ENCODE assay signal across 8 cellular contexts in the genomic region with DNA sequence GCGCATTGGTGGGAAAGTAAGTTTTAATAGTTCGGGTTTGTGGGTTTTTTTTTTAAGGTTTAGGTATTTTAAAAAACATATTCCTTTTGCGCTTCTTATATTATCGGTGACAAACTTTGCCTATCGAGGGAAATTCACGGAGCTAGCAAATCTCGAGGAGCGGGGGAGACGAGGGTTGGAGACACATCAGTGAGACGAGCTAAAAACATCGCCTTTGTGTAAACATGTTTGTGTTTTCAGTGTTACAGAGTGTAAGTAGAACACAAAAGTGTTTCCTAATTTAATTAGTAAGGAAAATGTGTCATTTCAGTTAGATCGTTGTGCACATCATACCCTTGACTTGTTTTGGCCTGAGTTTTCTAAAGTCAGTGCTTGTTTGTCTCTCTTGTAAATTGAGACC. TPM values are rescaled to one million over a fixed set of nuclear protein-coding genes. Genes with fewer than 3 reads are reported as not detected.
DNase-seq lines count a peak whose midpoint lies in the region; ATAC-seq and TF ChIP-seq lines count a peak whose summit lies in the region.

No MANE protein-coding gene starts in this region.

- H3K9ac ChIP-seq in BLaER1 treated with 17β-estradiol and CSF1 and Interleukin-3, amounts not matched to agents 10 nM and 100 nM, result peak overlapping the region; percentile 98 to 100 (median 99)

- no peaks in the 10 kb centered on the region for H3K9me3 ChIP-seq in BLaER1 treated with 17β-estradiol and CSF1 and Interleukin-3, amounts not matched to agents 10 nM and 100 nM (replicated peaks in 1 of 11)

- peaks cover 27 to 28% of the 10 kb centered on the region in 2 donors for H3K4me1 Mint-ChIP-seq in natural killer cell treated with Interleukin-12 subunit alpha and Interleukin-12 subunit beta and Interleukin-15 and Interleukin-18, amount 100 ng/mL, for 72 hours (ENCODE audit: low read depth in 2 of 2)

- H3K4me2 ChIP-seq in BLaER1 treated with 17β-estradiol and CSF1 and Interleukin-3, amounts not matched to agents 10 nM and 100 nM, result peak overlapping the region; percentile 78 to 96 (median 92)

- H3K27me3 Mint-ChIP-seq in natural killer cell treated with Interleukin-12 subunit alpha and Interleukin-12 subunit beta and Interleukin-15 and Interleukin-18, amount 100 ng/mL, for 72 hours, result peaks cover 3 to 5% of the 10 kb centered on the region in 2 donors

- peaks cover 38 to 57% (median 51%) of the 10 kb centered on the region in 11 experiments; a peak in 21 of 22 replicates for H4K20me1 ChIP-seq in BLaER1 treated with 17β-estradiol and CSF1 and Interleukin-3, amounts not matched to agents 10 nM and 100 nM

- peaks cover 42 to 51% (median 48%) of the 10 kb centered on the region in 11 experiments for H3K36me3 ChIP-seq in BLaER1 treated with 17β-estradiol and CSF1 and Interleukin-3, amounts not matched to agents 10 nM and 100 nM

- no peaks in the 10 kb centered on the region for H3K9me3 Mint-ChIP-seq in natural killer cell treated with Interleukin-12 subunit alpha and Interleukin-12 subunit beta and Interleukin-15 and Interleukin-18, amount 100 ng/mL, for 72 hours

- H3K36me3 Mint-ChIP-seq in natural killer cell treated with Interleukin-12 subunit alpha and Interleukin-12 subunit beta and Interleukin-15 and Interleukin-18, amount 100 ng/mL, for 72 hours, result peaks cover 32% of the 10 kb centered on the region

- H3K27ac Mint-ChIP-seq in natural killer cell treated with Interleukin-12 subunit alpha and Interleukin-12 subunit beta and Interleukin-15 and Interleukin-18, amount 100 ng/mL, for 72 hours, result peak overlapping the region; percentile 97 to 98

- DNase-seq in LNCaP clone FGC (ENCODE audit: low read depth) (no peak), dermis blood vessel endothelial cell (peak; percentile 24), NOMO-1 treated with dmso at 0.1 percent for 144 hours (lab: John Stamatoyannopoulos, UW; ENCODE audit: unreplicated experiment) (no peak), omental fat pad (ENCODE audit: low spot score) (no peak), D341Med (ENCODE audit: low spot score) (no peak)
- DNase-seq in natural killer cell treated with Interleukin-12 subunit alpha and Interleukin-12 subunit beta and Interleukin-15 and Interleukin-18, amount 100 ng/mL, for 72 hours (ENCODE audit: low spot score), result no peak

- peak overlapping the region; percentile 96 to 100 (median 99) for H3K27ac ChIP-seq in BLaER1 treated with 17β-estradiol and CSF1 and Interleukin-3, amounts not matched to agents 10 nM and 100 nM

- peak overlapping the region; percentile 86 to 99 (median 96) for H3K4me3 ChIP-seq in BLaER1 treated with 17β-estradiol and CSF1 and Interleukin-3, amounts not matched to agents 10 nM and 100 nM
- peak overlapping the region; percentile 72 for H3K4me3 ChIP-seq in LNCaP clone FGC (ENCODE audit: low read depth, low read length)

- H3K4me1 ChIP-seq in BLaER1 treated with 17β-estradiol and CSF1 and Interleukin-3, amounts not matched to agents 10 nM and 100 nM, result peaks cover 12 to 65% (median 30%) of the 10 kb centered on the region in 10 experiments

- peak overlapping the region; percentile 95 for H3K4me3 Mint-ChIP-seq in natural killer cell treated with Interleukin-12 subunit alpha and Interleukin-12 subunit beta and Interleukin-15 and Interleukin-18, amount 100 ng/mL, for 72 hours

- no peaks in the 10 kb centered on the region for H3K27me3 ChIP-seq in BLaER1 treated with 17β-estradiol and CSF1 and Interleukin-3, amounts not matched to agents 10 nM and 100 nM

- no peak for ATAC-seq in natural killer cell treated with Interleukin-12 subunit alpha and Interleukin-12 subunit beta and Interleukin-15 and Interleukin-18, amount 100 ng/mL, for 72 hours
- ATAC-seq in omental fat pad (ENCODE audit: low FRiP score), result no peak
- no peak for ATAC-seq in GM21737 (IDR thresholded peaks at IDR 0.05; ENCODE audit: unreplicated experiment)

- TF ChIP-seq CTCF in LNCaP clone FGC (IDR thresholded peaks at IDR 0.05; ENCODE audit: control insufficient read depth, extremely low read depth, insufficient read depth) (no peak), omental fat pad (IDR thresholded peaks at IDR 0.05) (no peak)

RNA-seq across cellular contexts. Expression of gene BTF3, which starts 0.9 kb away (rescaled TPM):
- total RNA-seq in dermis blood vessel endothelial cell (250 and 286 TPM in 2 replicates), omental fat pad (100 to 1,000 TPM; 407 to 480 (median 449) TPM)
- total RNA-seq in natural killer cell treated with Interleukin-12 subunit alpha and Interleukin-12 subunit beta and Interleukin-15 and Interleukin-18, amount 100 ng/mL, for 72 hours, result 100 to 1,000 TPM; 426 to 537 TPM

RNA-seq across cellular contexts. Expression of gene FOXD1, which starts 50.6 kb away (rescaled TPM):
- 0.05 and 0.17 TPM in 2 replicates for total RNA-seq in dermis blood vessel endothelial cell
- 1 to 10 TPM; 1.5 to 2.0 TPM for total RNA-seq in natural killer cell treated with Interleukin-12 subunit alpha and Interleukin-12 subunit beta and Interleukin-15 and Interleukin-18, amount 100 ng/mL, for 72 hours
- under 1 TPM in 1 of 4 donors, not detected in 3; 0.63 TPM for total RNA-seq in omental fat pad
